1 cellular context compared by ENCODE assay signal in the genomic region with DNA sequence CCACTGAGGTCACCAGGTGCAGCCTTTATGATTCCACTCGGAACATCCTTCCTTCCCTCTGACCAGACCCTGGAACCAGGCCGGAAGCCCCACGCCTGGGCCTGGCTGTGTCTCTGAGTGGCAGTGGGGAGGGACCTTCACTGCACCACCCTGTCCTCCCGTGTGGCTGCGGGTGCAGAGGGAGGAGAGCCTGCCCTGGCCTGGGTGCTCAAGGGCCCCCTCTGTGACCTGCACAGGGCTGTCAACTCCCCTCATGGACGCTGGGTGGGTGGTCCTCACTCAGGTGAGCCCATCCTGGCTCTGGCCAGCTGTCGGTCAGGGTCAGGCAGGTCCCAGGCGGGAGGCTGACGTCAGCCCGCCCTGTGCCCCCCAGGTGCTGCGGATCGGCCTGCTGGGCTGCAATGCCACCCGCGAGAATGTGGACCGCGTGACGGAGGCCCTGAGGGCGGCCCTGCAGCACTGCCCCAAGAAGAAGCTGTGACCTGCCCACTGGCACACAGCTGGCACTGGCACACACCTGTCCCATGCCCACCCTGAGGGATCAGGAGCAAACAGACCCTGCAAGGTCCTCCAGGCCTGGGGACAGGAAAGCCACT.
A peak's percentile ranks its signal among the peaks of the same experiment; 100 is the strongest.
TF ChIP-seq lines count a peak whose summit lies in the region.

No MANE protein-coding gene starts in this region.

TF ChIP-seq in HepG2, 621 proteins besides CTCF, POLR2A, EP300 and RAD21:
- peak; percentile 56; the same call in 1 of the 2 replicates for TF ChIP-seq RBFOX2 (IDR thresholded peaks at IDR 0.05; ENCODE audit: low read depth, low read length)
- no peak for TF ChIP-seq ZNF333 (CRISPR knock-in tag; IDR thresholded peaks at IDR 0.05; ENCODE audit: borderline replicate concordance)
- TF ChIP-seq NRL (CRISPR knock-in tag; IDR thresholded peaks at IDR 0.05; ENCODE audit: borderline replicate concordance): 0 out of 2 replicates have a peak, but pooled peaks have one; percentile 1
- TF ChIP-seq CSRNP2 (CRISPR knock-in tag; conservative IDR thresholded peaks at IDR 0.05; ENCODE audit: low read depth): no peak
- TF ChIP-seq NFE2L2 (IDR thresholded peaks at IDR 0.05; ENCODE audit: low read length): no peak
- TF ChIP-seq SP4 (CRISPR knock-in tag; IDR thresholded peaks at IDR 0.05): no peak
- TF ChIP-seq ZNF350 (CRISPR knock-in tag; IDR thresholded peaks at IDR 0.05; ENCODE audit: borderline replicate concordance, low read depth): 0 out of 2 replicates have a peak, but pooled peaks have one; percentile 15
- no peak for TF ChIP-seq HIVEP1 (CRISPR knock-in tag; IDR thresholded peaks at IDR 0.05)
- TF ChIP-seq ZNF776 (CRISPR knock-in tag; IDR thresholded peaks at IDR 0.05): no peak
- no peak for TF ChIP-seq POGZ (CRISPR knock-in tag; IDR thresholded peaks at IDR 0.05)
- peak; percentile 44 for TF ChIP-seq ZBTB38 (CRISPR knock-in tag; IDR thresholded peaks at IDR 0.05)
- TF ChIP-seq HNRNPL (IDR thresholded peaks at IDR 0.05; ENCODE audit: low read depth, low read length): peak; percentile 83
- no peak for TF ChIP-seq ZNF772 (CRISPR knock-in tag; IDR thresholded peaks at IDR 0.05)
- TF ChIP-seq AKNA (CRISPR knock-in tag; IDR thresholded peaks at IDR 0.05; ENCODE audit: borderline replicate concordance): no peak
